8 cellular contexts compared by ENCODE assay signal in genomic region chr6:16130437-16130891, GRCh38. TPM values are rescaled to one million over a fixed set of nuclear protein-coding genes. Genes with fewer than 3 reads are reported as not detected.
A peak's percentile ranks its signal among the peaks of the same experiment; 100 is the strongest.
DNase-seq lines count a peak whose midpoint lies in the region; ATAC-seq and TF ChIP-seq lines count a peak whose summit lies in the region.

No MANE protein-coding gene starts in this region.

- H3K27ac ChIP-seq in A673 (ENCODE audit: low read depth, low read length, poor library complexity, severe bottlenecking) = peak overlapping the region; percentile 95
- peak overlapping the region; percentile 4; the same call in 1 of the 2 replicates for H3K27ac ChIP-seq in GM23338 (ENCODE audit: low read depth)
- H3K27ac ChIP-seq in iPS-20b (ENCODE audit: low read length) = no peak overlapping the region

- H2AFZ ChIP-seq in GM23338 = no peak overlapping the region

- H3K4me1 Mint-ChIP-seq in GM23338 = peaks cover 37% of the 10 kb centered on the region
- peaks cover 43% of the 10 kb centered on the region for H3K4me1 Mint-ChIP-seq in activated T-cell treated with anti-CD3 and anti-CD28 coated beads, Interleukin-2, amount 50 U/mL, for 72 hours (ENCODE audit: low read depth)
- peaks cover 25 to 49% of the 10 kb centered on the region in 2 donors for H3K4me1 Mint-ChIP-seq in stimulated activated naive B cell treated with anti-CD40 and anti-IgM and Interleukin-4, amounts not matched to agents 10 μg/mL and 1 μg/mL and 100 μg/mL, for 72 hours

- peak overlapping the region; percentile 96 for H3K4me2 ChIP-seq in GM23338

- H3K9me3 ChIP-seq in A673 (ENCODE audit: low read depth, low read length, poor library complexity, severe bottlenecking) = no peaks in the 10 kb centered on the region
- no peaks in the 10 kb centered on the region for H3K9me3 ChIP-seq in iPS-20b (ENCODE audit: insufficient read depth, low read depth, low read length)

- H3K27me3 ChIP-seq in A673 (replicated peaks; ENCODE audit: insufficient read depth, low read depth, low read length, poor library complexity) (no peaks in the 10 kb centered on the region), GM23338 (ENCODE audit: insufficient read depth) (no peaks in the 10 kb centered on the region), iPS-20b (ENCODE audit: insufficient read depth, low read length) (peaks cover 6% of the 10 kb centered on the region; the same call in 1 of the 2 replicates)

- BruUV-seq in A673 (replicated peaks; lab: Mats Ljungman, UMichigan) = no TSS peak

- no peaks in the 10 kb centered on the region for H3F3A ChIP-seq in GM23338 (replicated peaks; ENCODE audit: low read depth)

- H3K9me3 Mint-ChIP-seq in GM23338 = peaks cover 3% of the 10 kb centered on the region; the same call in 2 of the 3 replicates
- H3K9me3 Mint-ChIP-seq in activated T-cell treated with anti-CD3 and anti-CD28 coated beads, Interleukin-2, amount 50 U/mL, for 72 hours = no peaks in the 10 kb centered on the region
- no peaks in the 10 kb centered on the region for H3K9me3 Mint-ChIP-seq in stimulated activated naive B cell treated with anti-CD40 and anti-IgM and Interleukin-4, amounts not matched to agents 10 μg/mL and 1 μg/mL and 100 μg/mL, for 72 hours

- CTCF ChIA-PET in A673 (lab: Charles Lee) = interaction anchor here (1.0 kb wide), 1 partner anchor 53 kb away, joined by 4 read pairs; no protein-coding TSS in a partner anchor

- intact Hi-C loops in A673 (cut with micrococcal nuclease; ENCODE audit: unreplicated experiment) = no loop called here

- H3K36me3 ChIP-seq in A673 (ENCODE audit: insufficient read depth, low read length, poor library complexity, severe bottlenecking) (peaks cover 16% of the 10 kb centered on the region), GM23338 (ENCODE audit: insufficient read depth) (peaks cover 4% of the 10 kb centered on the region; the same call in 1 of the 2 replicates), iPS-20b (ENCODE audit: insufficient read depth, low read depth, low read length) (peaks cover 42% of the 10 kb centered on the region)

- H4K20me1 ChIP-seq in GM23338 (replicated peaks; ENCODE audit: insufficient read depth) = peaks cover 34% of the 10 kb centered on the region

- H3K79me2 ChIP-seq in GM23338 (replicated peaks; ENCODE audit: insufficient read depth) = peaks cover 60% of the 10 kb centered on the region

- peaks cover 49% of the 10 kb centered on the region for H3K36me3 Mint-ChIP-seq in GM23338 (ENCODE audit: low read depth)
- H3K36me3 Mint-ChIP-seq in activated T-cell treated with anti-CD3 and anti-CD28 coated beads, Interleukin-2, amount 50 U/mL, for 72 hours (ENCODE audit: insufficient read depth in 2 of 2) = peaks cover 8 to 11% of the 10 kb centered on the region in 2 donors
- peaks cover 34 to 45% of the 10 kb centered on the region in 2 donors for H3K36me3 Mint-ChIP-seq in stimulated activated naive B cell treated with anti-CD40 and anti-IgM and Interleukin-4, amounts not matched to agents 10 μg/mL and 1 μg/mL and 100 μg/mL, for 72 hours

- peak; percentile 1; the same call in 2 of the 3 replicates for ATAC-seq in GM23338
- ATAC-seq in activated T-cell treated with anti-CD3 and anti-CD28 coated beads, Interleukin-2, amount 50 U/mL, for 72 hours (replicated peaks in 1 of 2) = no peak
- no peak for ATAC-seq in stimulated activated naive B cell treated with anti-CD40 and anti-IgM and Interleukin-4, amounts not matched to agents 10 μg/mL and 1 μg/mL and 100 μg/mL, for 72 hours (replicated peaks)

- no peaks in the 10 kb centered on the region for H3K9me2 ChIP-seq in GM23338 (ENCODE audit: insufficient read depth)

- POLR2A ChIA-PET in A673 (lab: Charles Lee; ENCODE audit: low non-redundant PET) = interaction anchor here (0.7 kb wide), 1 partner anchor 398 kb away, joined by 9 read pairs; no protein-coding TSS in a partner anchor

- H3K27me3 Mint-ChIP-seq in GM23338 (ENCODE audit: insufficient read depth, low read depth, poor library complexity) = peaks cover 4% of the 10 kb centered on the region
- H3K27me3 Mint-ChIP-seq in activated T-cell treated with anti-CD3 and anti-CD28 coated beads, Interleukin-2, amount 50 U/mL, for 72 hours (ENCODE audit: low read depth) = peaks cover 15% of the 10 kb centered on the region
- H3K27me3 Mint-ChIP-seq in stimulated activated naive B cell treated with anti-CD40 and anti-IgM and Interleukin-4, amounts not matched to agents 10 μg/mL and 1 μg/mL and 100 μg/mL, for 72 hours = peaks cover 0 to 8% of the 10 kb centered on the region in 2 donors

- peak overlapping the region; percentile 92 for H3K27ac Mint-ChIP-seq in GM23338
- peak overlapping the region; percentile 97 for H3K27ac Mint-ChIP-seq in activated T-cell treated with anti-CD3 and anti-CD28 coated beads, Interleukin-2, amount 50 U/mL, for 72 hours
- H3K27ac Mint-ChIP-seq in stimulated activated naive B cell treated with anti-CD40 and anti-IgM and Interleukin-4, amounts not matched to agents 10 μg/mL and 1 μg/mL and 100 μg/mL, for 72 hours = peak overlapping the region; percentile 92

- peak overlapping the region; percentile 92 for H3K4me3 Mint-ChIP-seq in GM23338
- H3K4me3 Mint-ChIP-seq in activated T-cell treated with anti-CD3 and anti-CD28 coated beads, Interleukin-2, amount 50 U/mL, for 72 hours = peak overlapping the region; percentile 92 to 99
- peak overlapping the region; percentile 91 to 96 for H3K4me3 Mint-ChIP-seq in stimulated activated naive B cell treated with anti-CD40 and anti-IgM and Interleukin-4, amounts not matched to agents 10 μg/mL and 1 μg/mL and 100 μg/mL, for 72 hours

- H3K4me3 ChIP-seq in A673 (ENCODE audit: low read depth, low read length, poor library complexity, severe bottlenecking) = peak overlapping the region; percentile 96
- peak overlapping the region; percentile 88 for H3K4me3 ChIP-seq in GM23338
- H3K4me3 ChIP-seq in iPS-20b (ENCODE audit: low read length) = peak overlapping the region; percentile 77

- no peak for TF ChIP-seq CTCF in A673 (conservative IDR thresholded peaks at IDR 0.05; ENCODE audit: low read depth, low read length)
- no peak for TF ChIP-seq CTCF in GM23338 (conservative IDR thresholded peaks at IDR 0.05; ENCODE audit: low read depth in 2 of 2)
- TF ChIP-seq CTCF in GM10266 (IDR thresholded peaks at IDR 0.05; ENCODE audit: control insufficient read depth, insufficient read depth, low read depth, missing control alignments) = no peak

- DNase-seq in A673 (ENCODE audit: low spot score) = no peak
- DNase-seq in GM23338 (ENCODE audit: low spot score) = no peak
- peak in 1 of 2 donors; percentile 14 for DNase-seq in activated T-cell treated with anti-CD3 and anti-CD28 coated beads, Interleukin-2, amount 50 U/mL, for 72 hours
- no peak for DNase-seq in stimulated activated naive B cell treated with anti-CD40 and anti-IgM and Interleukin-4, amounts not matched to agents 10 μg/mL and 1 μg/mL and 100 μg/mL, for 72 hours
- no peak for DNase-seq in GOT3 (lab: John Stamatoyannopoulos, UW)
- no peak for DNase-seq in mesenteric fat pad (ENCODE audit: low spot score)
- no peak for DNase-seq in GM10266 (ENCODE audit: extremely low spot score)

- H3K9ac ChIP-seq in iPS-20b (ENCODE audit: low read depth, low read length) = peak overlapping the region; percentile 78; the same call in 1 of the 2 replicates

- H3K4me1 ChIP-seq in A673 (ENCODE audit: insufficient read depth, low read length, poor library complexity, severe bottlenecking) = peaks cover 37% of the 10 kb centered on the region
- peaks cover 37% of the 10 kb centered on the region for H3K4me1 ChIP-seq in GM23338 (ENCODE audit: insufficient read depth)
- peaks cover 23% of the 10 kb centered on the region; the same call in 1 of the 2 replicates for H3K4me1 ChIP-seq in iPS-20b (ENCODE audit: insufficient read depth, low read length)

TF ChIP-seq in GM23338, 12 proteins besides CTCF, POLR2A, EP300 and RAD21 (continues in another document):
- no peak for TF ChIP-seq ZNF331 (CRISPR knock-in tag; IDR thresholded peaks at IDR 0.05; ENCODE audit: low read depth)

RNA-seq across cellular contexts. Expression of gene MYLIP, which starts 1.6 kb away (rescaled TPM):
- total RNA-seq in A673 (2021) (22.4 and 24.5 TPM in 2 replicates), mesenteric fat pad (19.7 TPM)
- 32.4 and 33.8 TPM in 2 replicates for total RNA-seq in GM23338 (2014; rRNA removed; shearing (Covaris generic))
- polyA plus RNA-seq in GM23338 (2016; fragmentation: Nextera tagmentation; extraction: Ambion mirVana) = 26.7 and 28.7 TPM in 2 replicates
- total RNA-seq in activated T-cell treated with anti-CD3 and anti-CD28 coated beads, Interleukin-2, amount 50 U/mL, for 72 hours = 10 to 100 TPM; 16.0 to 19.1 TPM
